Comparison of ENCODE assay signal across 1 cellular context in the genomic region with DNA sequence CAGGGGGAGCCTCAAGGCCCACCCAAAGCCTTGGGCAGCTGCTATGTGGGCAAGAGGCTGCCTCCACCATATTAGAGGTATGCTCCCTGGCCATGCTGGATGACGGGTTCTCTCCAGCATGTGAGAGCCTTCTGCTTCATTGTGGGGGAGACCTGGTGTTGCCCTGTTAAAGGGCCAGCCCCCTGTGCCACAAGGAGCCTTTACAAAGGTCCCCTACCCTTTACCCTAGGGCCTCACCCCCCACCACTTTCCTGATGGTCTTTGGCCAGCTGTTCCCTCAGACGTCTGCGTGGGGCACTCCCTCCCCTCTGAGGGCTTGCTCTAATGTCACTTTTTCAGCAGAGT.
TF ChIP-seq lines count a peak whose summit lies in the region.

No MANE protein-coding gene starts in this region.

TF ChIP-seq in HepG2, 621 proteins besides CTCF, POLR2A, EP300 and RAD21:
- TF ChIP-seq ZNF451 (CRISPR knock-in tag; IDR thresholded peaks at IDR 0.05) (0 out of 2 replicates have a peak, but pooled peaks have one; percentile 8), ZNF430 (CRISPR knock-in tag; IDR thresholded peaks at IDR 0.05) (no peak), TMF1 (CRISPR knock-in tag; IDR thresholded peaks at IDR 0.05; ENCODE audit: low read depth) (peak; percentile 60), HES4 (CRISPR knock-in tag; IDR thresholded peaks at IDR 0.05; ENCODE audit: borderline replicate concordance) (peak; percentile 24; the same call in 1 of the 2 replicates), CCDC6 (CRISPR knock-in tag; IDR thresholded peaks at IDR 0.05) (no peak), SCMH1 (CRISPR knock-in tag; IDR thresholded peaks at IDR 0.05; ENCODE audit: borderline replicate concordance) (no peak), SAP130 (CRISPR knock-in tag; IDR thresholded peaks at IDR 0.05; ENCODE audit: low read depth) (no peak), ATAD3A (CRISPR knock-in tag; IDR thresholded peaks at IDR 0.05) (0 out of 2 replicates have a peak, but pooled peaks have one; percentile 2), SALL1 (CRISPR knock-in tag; IDR thresholded peaks at IDR 0.05) (no peak), ZNF333 (CRISPR knock-in tag; IDR thresholded peaks at IDR 0.05; ENCODE audit: borderline replicate concordance) (0 out of 2 replicates have a peak, but pooled peaks have one; percentile 27), ZNF343 (CRISPR knock-in tag; IDR thresholded peaks at IDR 0.05) (0 out of 2 replicates have a peak, but pooled peaks have one; percentile 5), TCF12 (IDR thresholded peaks at IDR 0.05) (no peak), TCF12 (CRISPR knock-in tag; IDR thresholded peaks at IDR 0.05) (peak; percentile 11; the same call in 1 of the 2 replicates), ZNF781 (CRISPR knock-in tag; IDR thresholded peaks at IDR 0.05; ENCODE audit: borderline replicate concordance, not compliant biosample characterization) (peak; percentile 71), ZNF558 (CRISPR knock-in tag; IDR thresholded peaks at IDR 0.05; ENCODE audit: borderline replicate concordance) (no peak), SP140L (CRISPR knock-in tag; IDR thresholded peaks at IDR 0.05; ENCODE audit: borderline replicate concordance) (no peak), DNMT1 (CRISPR knock-in tag; IDR thresholded peaks at IDR 0.05) (0 out of 2 replicates have a peak, but pooled peaks have one; percentile 37), ZNF569 (CRISPR knock-in tag; IDR thresholded peaks at IDR 0.05; ENCODE audit: borderline replicate concordance) (0 out of 2 replicates have a peak, but pooled peaks have one; percentile 5), ZNF501 (CRISPR knock-in tag; IDR thresholded peaks at IDR 0.05) (peak; percentile 45; the same call in 1 of the 2 replicates)
- TF ChIP-seq, protein P1, sequence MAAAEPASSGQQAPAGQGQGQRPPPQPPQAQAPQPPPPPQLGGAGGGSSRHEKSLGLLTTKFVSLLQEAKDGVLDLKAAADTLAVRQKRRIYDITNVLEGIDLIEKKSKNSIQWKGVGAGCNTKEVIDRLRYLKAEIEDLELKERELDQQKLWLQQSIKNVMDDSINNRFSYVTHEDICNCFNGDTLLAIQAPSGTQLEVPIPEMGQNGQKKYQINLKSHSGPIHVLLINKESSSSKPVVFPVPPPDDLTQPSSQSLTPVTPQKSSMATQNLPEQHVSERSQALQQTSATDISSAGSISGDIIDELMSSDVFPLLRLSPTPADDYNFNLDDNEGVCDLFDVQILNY (CRISPR knock-in tag; conservative IDR thresholded peaks at IDR 0.05): 0 out of 2 replicates have a peak, but pooled peaks have one; percentile 9
- TF ChIP-seq, protein P2, sequence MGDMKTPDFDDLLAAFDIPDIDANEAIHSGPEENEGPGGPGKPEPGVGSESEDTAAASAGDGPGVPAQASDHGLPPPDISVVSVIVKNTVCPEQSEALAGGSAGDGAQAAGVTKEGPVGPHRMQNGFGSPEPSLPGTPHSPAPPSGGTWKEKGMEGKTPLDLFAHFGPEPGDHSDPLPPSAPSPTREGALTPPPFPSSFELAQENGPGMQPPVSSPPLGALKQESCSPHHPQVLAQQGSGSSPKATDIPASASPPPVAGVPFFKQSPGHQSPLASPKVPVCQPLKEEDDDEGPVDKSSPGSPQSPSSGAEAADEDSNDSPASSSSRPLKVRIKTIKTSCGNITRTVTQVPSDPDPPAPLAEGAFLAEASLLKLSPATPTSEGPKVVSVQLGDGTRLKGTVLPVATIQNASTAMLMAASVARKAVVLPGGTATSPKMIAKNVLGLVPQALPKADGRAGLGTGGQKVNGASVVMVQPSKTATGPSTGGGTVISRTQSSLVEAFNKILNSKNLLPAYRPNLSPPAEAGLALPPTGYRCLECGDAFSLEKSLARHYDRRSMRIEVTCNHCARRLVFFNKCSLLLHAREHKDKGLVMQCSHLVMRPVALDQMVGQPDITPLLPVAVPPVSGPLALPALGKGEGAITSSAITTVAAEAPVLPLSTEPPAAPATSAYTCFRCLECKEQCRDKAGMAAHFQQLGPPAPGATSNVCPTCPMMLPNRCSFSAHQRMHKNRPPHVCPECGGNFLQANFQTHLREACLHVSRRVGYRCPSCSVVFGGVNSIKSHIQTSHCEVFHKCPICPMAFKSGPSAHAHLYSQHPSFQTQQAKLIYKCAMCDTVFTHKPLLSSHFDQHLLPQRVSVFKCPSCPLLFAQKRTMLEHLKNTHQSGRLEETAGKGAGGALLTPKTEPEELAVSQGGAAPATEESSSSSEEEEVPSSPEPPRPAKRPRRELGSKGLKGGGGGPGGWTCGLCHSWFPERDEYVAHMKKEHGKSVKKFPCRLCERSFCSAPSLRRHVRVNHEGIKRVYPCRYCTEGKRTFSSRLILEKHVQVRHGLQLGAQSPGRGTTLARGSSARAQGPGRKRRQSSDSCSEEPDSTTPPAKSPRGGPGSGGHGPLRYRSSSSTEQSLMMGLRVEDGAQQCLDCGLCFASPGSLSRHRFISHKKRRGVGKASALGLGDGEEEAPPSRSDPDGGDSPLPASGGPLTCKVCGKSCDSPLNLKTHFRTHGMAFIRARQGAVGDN (CRISPR knock-in tag; IDR thresholded peaks at IDR 0.05): peak; percentile 83; the same call in 1 of the 2 replicates
- TF ChIP-seq, protein P3, sequence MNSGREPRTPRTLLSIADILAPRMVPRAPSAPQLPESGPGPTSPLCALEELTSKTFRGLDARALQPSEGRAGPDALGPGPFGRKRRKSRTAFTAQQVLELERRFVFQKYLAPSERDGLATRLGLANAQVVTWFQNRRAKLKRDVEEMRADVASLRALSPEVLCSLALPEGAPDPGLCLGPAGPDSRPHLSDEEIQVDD (CRISPR knock-in tag; IDR thresholded peaks at IDR 0.05; ENCODE audit: borderline replicate concordance): 0 out of 2 replicates have a peak, but pooled peaks have one; percentile 84
- TF ChIP-seq, protein P4, sequence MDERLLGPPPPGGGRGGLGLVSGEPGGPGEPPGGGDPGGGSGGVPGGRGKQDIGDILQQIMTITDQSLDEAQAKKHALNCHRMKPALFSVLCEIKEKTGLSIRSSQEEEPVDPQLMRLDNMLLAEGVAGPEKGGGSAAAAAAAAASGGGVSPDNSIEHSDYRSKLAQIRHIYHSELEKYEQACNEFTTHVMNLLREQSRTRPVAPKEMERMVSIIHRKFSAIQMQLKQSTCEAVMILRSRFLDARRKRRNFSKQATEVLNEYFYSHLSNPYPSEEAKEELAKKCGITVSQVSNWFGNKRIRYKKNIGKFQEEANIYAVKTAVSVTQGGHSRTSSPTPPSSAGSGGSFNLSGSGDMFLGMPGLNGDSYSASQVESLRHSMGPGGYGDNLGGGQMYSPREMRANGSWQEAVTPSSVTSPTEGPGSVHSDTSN (CRISPR knock-in tag; IDR thresholded peaks at IDR 0.05): 0 out of 2 replicates have a peak, but pooled peaks have one; percentile 27
- TF ChIP-seq, protein P5, sequence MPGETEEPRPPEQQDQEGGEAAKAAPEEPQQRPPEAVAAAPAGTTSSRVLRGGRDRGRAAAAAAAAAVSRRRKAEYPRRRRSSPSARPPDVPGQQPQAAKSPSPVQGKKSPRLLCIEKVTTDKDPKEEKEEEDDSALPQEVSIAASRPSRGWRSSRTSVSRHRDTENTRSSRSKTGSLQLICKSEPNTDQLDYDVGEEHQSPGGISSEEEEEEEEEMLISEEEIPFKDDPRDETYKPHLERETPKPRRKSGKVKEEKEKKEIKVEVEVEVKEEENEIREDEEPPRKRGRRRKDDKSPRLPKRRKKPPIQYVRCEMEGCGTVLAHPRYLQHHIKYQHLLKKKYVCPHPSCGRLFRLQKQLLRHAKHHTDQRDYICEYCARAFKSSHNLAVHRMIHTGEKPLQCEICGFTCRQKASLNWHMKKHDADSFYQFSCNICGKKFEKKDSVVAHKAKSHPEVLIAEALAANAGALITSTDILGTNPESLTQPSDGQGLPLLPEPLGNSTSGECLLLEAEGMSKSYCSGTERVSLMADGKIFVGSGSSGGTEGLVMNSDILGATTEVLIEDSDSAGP (CRISPR knock-in tag; IDR thresholded peaks at IDR 0.05; ENCODE audit: borderline replicate concordance): peak; percentile 61; the same call in 1 of the 2 replicates
- TF ChIP-seq, protein P6, sequence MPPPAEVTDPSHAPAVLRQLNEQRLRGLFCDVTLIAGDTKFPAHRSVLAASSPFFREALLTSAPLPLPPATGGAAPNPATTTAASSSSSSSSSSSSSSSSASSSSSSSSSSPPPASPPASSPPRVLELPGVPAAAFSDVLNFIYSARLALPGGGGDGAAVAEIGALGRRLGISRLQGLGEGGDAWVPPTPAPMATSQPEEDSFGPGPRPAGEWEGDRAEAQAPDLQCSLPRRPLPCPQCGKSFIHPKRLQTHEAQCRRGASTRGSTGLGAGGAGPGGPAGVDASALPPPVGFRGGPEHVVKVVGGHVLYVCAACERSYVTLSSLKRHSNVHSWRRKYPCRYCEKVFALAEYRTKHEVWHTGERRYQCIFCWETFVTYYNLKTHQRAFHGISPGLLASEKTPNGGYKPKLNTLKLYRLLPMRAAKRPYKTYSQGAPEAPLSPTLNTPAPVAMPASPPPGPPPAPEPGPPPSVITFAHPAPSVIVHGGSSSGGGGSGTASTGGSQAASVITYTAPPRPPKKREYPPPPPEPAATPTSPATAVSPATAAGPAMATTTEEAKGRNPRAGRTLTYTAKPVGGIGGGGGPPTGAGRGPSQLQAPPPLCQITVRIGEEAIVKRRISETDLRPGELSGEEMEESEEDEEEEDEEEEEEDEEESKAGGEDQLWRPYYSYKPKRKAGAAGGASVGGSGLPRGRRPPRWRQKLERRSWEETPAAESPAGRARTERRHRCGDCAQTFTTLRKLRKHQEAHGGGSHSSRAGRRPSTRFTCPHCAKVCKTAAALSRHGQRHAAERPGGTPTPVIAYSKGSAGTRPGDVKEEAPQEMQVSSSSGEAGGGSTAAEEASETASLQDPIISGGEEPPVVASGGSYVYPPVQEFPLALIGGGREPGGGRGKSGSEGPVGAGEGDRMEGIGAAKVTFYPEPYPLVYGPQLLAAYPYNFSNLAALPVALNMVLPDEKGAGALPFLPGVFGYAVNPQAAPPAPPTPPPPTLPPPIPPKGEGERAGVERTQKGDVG (CRISPR knock-in tag; IDR thresholded peaks at IDR 0.05; ENCODE audit: borderline replicate concordance): peak; percentile 5; the same call in 1 of the 2 replicates
- TF ChIP-seq, protein P7, sequence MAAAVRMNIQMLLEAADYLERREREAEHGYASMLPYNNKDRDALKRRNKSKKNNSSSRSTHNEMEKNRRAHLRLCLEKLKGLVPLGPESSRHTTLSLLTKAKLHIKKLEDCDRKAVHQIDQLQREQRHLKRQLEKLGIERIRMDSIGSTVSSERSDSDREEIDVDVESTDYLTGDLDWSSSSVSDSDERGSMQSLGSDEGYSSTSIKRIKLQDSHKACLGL (CRISPR knock-in tag; IDR thresholded peaks at IDR 0.05): 0 out of 2 replicates have a peak, but pooled peaks have one; percentile 28
TF ChIP-seq in HepG2: peak in this region for 18.
